Comparison of ENCODE assay signal across 1 cellular context in the genomic region with DNA sequence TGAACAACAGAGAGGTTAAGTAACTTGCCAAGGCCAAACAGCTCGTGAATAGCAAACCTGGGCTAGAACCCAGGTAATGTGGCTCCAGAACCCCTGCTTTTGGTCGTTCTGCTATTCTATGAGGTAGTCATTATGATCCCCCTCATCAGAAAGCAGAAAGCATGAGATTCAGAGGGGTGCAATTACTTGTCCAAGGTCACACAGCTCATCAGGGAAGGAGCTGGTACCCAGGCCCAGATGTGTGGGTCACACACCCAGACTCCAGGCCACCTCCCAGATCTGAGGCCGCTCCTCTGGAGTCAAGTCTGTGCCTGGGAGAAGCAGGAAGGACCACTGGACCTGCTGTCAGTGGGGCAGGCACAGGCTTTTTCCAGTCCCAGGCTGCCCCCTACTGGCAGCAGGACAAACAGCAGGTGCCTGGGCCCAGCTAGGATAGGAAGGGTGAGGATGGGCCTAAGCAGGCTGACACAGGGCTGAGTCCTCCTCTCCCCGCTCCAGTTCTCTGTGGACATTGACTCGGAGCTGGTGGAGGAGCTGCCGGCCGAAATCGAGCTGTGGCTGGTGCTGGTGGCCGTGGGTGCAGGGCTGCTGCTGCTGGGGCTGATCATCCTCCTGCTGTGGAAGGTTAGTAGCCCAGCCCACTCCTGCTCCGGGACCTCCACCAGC.
TF ChIP-seq lines count a peak whose summit lies in the region.

No MANE protein-coding gene starts in this region.

TF ChIP-seq in SK-N-SH, 30 proteins besides CTCF, POLR2A, EP300 and RAD21 (continued from another document):
- TF ChIP-seq ZBTB33 (IDR thresholded peaks at IDR 0.05; ENCODE audit: borderline replicate concordance, low read depth) (no peak), TCF12 (IDR thresholded peaks at IDR 0.05) (no peak), EZH2phosphoT487 (IDR thresholded peaks at IDR 0.05; ENCODE audit: borderline replicate concordance, low read depth) (no peak), RCOR1 (IDR thresholded peaks at IDR 0.05; ENCODE audit: low read length) (peak; percentile 42; the same call in 1 of the 2 replicates), FOXJ3 (CRISPR knock-in tag; IDR thresholded peaks at IDR 0.05) (no peak), SMC3 (IDR thresholded peaks at IDR 0.05; ENCODE audit: low read depth, low read length) (peak; percentile 88), FOSL2 (IDR thresholded peaks at IDR 0.05; ENCODE audit: borderline replicate concordance, low read depth) (no peak), USF1 (IDR thresholded peaks at IDR 0.05; ENCODE audit: borderline replicate concordance, low read depth) (no peak)
- TF ChIP-seq, protein P1, sequence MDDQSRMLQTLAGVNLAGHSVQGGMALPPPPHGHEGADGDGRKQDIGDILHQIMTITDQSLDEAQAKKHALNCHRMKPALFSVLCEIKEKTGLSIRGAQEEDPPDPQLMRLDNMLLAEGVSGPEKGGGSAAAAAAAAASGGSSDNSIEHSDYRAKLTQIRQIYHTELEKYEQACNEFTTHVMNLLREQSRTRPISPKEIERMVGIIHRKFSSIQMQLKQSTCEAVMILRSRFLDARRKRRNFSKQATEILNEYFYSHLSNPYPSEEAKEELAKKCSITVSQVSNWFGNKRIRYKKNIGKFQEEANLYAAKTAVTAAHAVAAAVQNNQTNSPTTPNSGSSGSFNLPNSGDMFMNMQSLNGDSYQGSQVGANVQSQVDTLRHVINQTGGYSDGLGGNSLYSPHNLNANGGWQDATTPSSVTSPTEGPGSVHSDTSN (IDR thresholded peaks at IDR 0.05): no peak
